8 cellular contexts compared by ENCODE assay signal in the genomic region with DNA sequence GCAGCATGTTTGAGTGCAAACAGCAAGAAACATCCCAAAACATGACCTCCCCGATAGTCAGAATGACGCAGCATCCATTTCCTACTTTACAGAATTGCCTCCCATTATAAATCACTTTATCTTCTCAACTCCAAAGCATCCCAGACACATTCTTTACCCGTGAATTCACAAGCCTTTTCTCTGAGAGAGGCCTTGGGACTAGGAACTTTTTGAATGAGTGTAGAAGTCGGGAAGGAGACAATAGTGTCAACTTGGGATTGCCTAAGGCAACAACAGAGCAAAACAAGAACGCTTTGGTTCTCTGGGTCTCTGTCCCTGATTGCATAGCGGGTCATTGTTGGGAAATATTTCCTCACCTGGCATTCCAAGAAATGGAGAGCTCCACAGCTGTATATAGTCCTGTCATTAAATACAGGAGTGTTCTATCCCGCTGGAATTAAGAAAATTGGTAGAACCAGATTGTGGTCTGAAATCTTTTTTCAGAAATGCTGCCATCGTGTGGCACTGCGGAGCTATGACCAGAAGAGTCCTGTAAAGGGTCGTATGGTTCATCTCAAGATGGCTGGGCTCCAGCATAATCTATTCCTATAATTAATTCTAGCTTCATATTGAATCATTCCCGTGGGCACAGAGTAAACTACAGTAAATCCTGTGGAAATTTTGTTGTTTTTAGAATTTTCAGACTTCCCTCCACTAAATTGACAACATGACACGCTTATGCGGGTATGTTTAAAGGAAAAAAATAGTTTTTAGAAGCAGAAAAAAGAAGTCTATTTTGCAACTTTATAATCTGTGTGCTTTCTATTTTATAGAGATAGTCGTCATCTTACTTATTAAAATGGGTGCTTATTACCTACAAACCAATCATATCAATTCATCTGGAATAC. TPM values are rescaled to one million over a fixed set of nuclear protein-coding genes. Genes with fewer than 3 reads are reported as not detected.
DNase-seq lines count a peak whose midpoint lies in the region; ATAC-seq lines count a peak whose summit lies in the region.

No MANE protein-coding gene starts in this region.

- no peaks in the 10 kb centered on the region for H3K27me3 ChIP-seq in right cardiac atrium (ENCODE audit: control insufficient read depth, insufficient read depth)

- no peak overlapping the region for H3K4me3 ChIP-seq in right cardiac atrium (ENCODE audit: low read length)

- H3K27ac ChIP-seq in right cardiac atrium (ENCODE audit: low read length) = no peak overlapping the region

- peak; percentile 53 for DNase-seq in Daoy (ENCODE audit: low read depth)
- peak; percentile 81 for DNase-seq in HT1080 (ENCODE audit: low read depth)
- DNase-seq in OCI-M1 (lab: John Stamatoyannopoulos, UW) = peak; percentile 76
- peak in 39 of 56 donors; percentile 3 to 80 (median 29) for DNase-seq in amygdala (lab: John Stamatoyannopoulos, UW)
- peak; percentile 37 to 73 (median 59) for DNase-seq in right cardiac atrium
- DNase-seq in putamen (ENCODE audit: low spot score) = peak; percentile 81
- no peak for DNase-seq in GOT3 (lab: John Stamatoyannopoulos, UW)

- intact Hi-C loops in right cardiac atrium (cut with DNase I) = loop anchor here in 3 of 4 donors (2.0 to 10.0 kb wide), 2 partner anchors 121 to 289 kb away; no protein-coding TSS in a partner anchor

- WGBS in right cardiac atrium = 34% methylated on average over 14 of the region's 14 CpGs

- ATAC-seq in GM21390 (IDR thresholded peaks at IDR 0.05; ENCODE audit: unreplicated experiment) (peak; percentile 73), right cardiac atrium (peak; percentile 57 to 74)

- H3K9me3 ChIP-seq in right cardiac atrium (ENCODE audit: control insufficient read depth, low read length) = no peaks in the 10 kb centered on the region

- H3K4me1 ChIP-seq in right cardiac atrium (ENCODE audit: control insufficient read depth, insufficient read depth, low read length) = no peaks in the 10 kb centered on the region

RNA-seq across cellular contexts. Expression of gene SPP1, which starts 2.0 kb away (rescaled TPM):
- total RNA-seq in Daoy (2014; rRNA removed; shearing (Covaris generic)) = 2.3 and 11.0 TPM in 2 replicates
- 30.6 and 37.1 TPM in 2 replicates for total RNA-seq in HT1080 (2014; rRNA removed; shearing (Covaris generic))
- polyA plus RNA-seq in HT1080 (2015; cell fraction: cytosol; rRNA removed) = 10.1 and 12.0 TPM in 2 replicates
- polyA plus RNA-seq in HT1080 (2015; cell fraction: nucleus; rRNA removed) = 15.8 and 19.7 TPM in 2 replicates
- 10 to 100 TPM in 2 of 4 donors, 1 to 10 TPM in 2; 3.1 to 38.8 (median 19.2) TPM for total RNA-seq in right cardiac atrium
- polyA plus RNA-seq in right cardiac atrium = 20.9 TPM

RNA-seq across cellular contexts. Expression of gene PKD2, which starts 33.9 kb away (rescaled TPM):
- total RNA-seq in Daoy (2014; rRNA removed; shearing (Covaris generic)) = 9.2 and 9.7 TPM in 2 replicates
- total RNA-seq in HT1080 (2014; rRNA removed; shearing (Covaris generic)) = 14.2 and 18.3 TPM in 2 replicates
- 10.3 and 13.3 TPM in 2 replicates for polyA plus RNA-seq in HT1080 (2015; cell fraction: cytosol; rRNA removed)
- polyA plus RNA-seq in HT1080 (2015; cell fraction: nucleus; rRNA removed) = 25.2 and 28.2 TPM in 2 replicates
- total RNA-seq in right cardiac atrium = 10 to 100 TPM; 17.5 to 22.6 (median 20.9) TPM
- 10.3 TPM for polyA plus RNA-seq in right cardiac atrium
